ENCODE assay signal across 13 cellular contexts in the genomic region with DNA sequence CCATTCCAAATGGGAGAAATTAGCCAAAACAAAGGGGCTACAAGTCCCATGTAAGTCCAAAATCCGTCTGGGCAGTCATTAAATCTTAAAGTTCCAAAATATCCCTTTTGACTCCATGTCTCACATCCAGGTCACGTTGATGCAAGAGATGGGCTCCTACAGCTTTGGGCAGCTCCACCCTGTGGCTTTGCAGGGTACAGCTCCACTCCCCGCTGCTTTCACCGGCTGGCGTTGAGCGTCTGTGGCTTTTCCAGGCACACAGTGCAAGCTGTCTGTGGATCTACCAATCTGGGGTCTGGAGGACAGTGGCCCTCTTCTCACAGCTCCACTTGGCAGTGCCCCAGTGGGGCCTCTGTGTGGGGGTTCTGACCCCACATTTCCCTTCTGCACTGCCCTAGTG. TPM values are rescaled to one million over a fixed set of nuclear protein-coding genes. Genes with fewer than 3 reads are reported as not detected.
DNase-seq lines count a peak whose midpoint lies in the region; ATAC-seq and TF ChIP-seq lines count a peak whose summit lies in the region.
"Had no signal": no experiment of that assay in that cellular context is flagged by ENCODE, and none has a peak within 500 bp of the region (broad histone marks: within the 10 kb centered on the region; RNA-seq: fewer than 3 reads in every experiment).

No MANE protein-coding gene starts in this region.

- H3K9me3 ChIP-seq in A673 (ENCODE audit: low read depth, low read length, poor library complexity, severe bottlenecking) (peaks cover 5% of the 10 kb centered on the region), colonic mucosa (no peaks in the 10 kb centered on the region)
- H3K9me3 ChIP-seq: Caco-2, esophagus squamous epithelium had no signal

- intact Hi-C loops in A673 (cut with micrococcal nuclease; ENCODE audit: unreplicated experiment) (no loop called here), colonic mucosa (cut with DNase I) (no loop called here)

- peak; percentile 68 for TF ChIP-seq CTCF in A673 (conservative IDR thresholded peaks at IDR 0.05; ENCODE audit: low read depth, low read length)
- peak; percentile 30; the same call in 1 of the 2 replicates for TF ChIP-seq CTCF in GM12875 (IDR thresholded peaks at IDR 0.05; ENCODE audit: borderline replicate concordance, insufficient read depth, low read depth, low read length)
- peak; percentile 30 for TF ChIP-seq CTCF in epithelial cell of proximal tubule (conservative IDR thresholded peaks at IDR 0.05; ENCODE audit: low read depth, low read length)
- no peak for TF ChIP-seq CTCF in colonic mucosa (IDR thresholded peaks at IDR 0.05)

- POLR2A ChIA-PET in A673 (lab: Charles Lee; ENCODE audit: low non-redundant PET): no interaction called here

- no peak overlapping the region for H3K9ac ChIP-seq in colonic mucosa (ENCODE audit: low read depth in 2 of 2, low read length in 2 of 2)

- ATAC-seq in GM21529 (IDR thresholded peaks at IDR 0.05; ENCODE audit: unreplicated experiment) (no peak), HG03045 (IDR thresholded peaks at IDR 0.05; ENCODE audit: unreplicated experiment) (no peak)
- ATAC-seq: right cardiac atrium had no signal

- CTCF ChIA-PET in A673 (lab: Charles Lee): interaction anchor here (0.6 kb wide), 1 partner anchor 524 kb away, joined by 3 read pairs; no protein-coding TSS in a partner anchor

- H3K36me3 ChIP-seq in A673 (ENCODE audit: insufficient read depth, low read length, poor library complexity, severe bottlenecking): no peaks in the 10 kb centered on the region
- no peaks in the 10 kb centered on the region for H3K36me3 ChIP-seq in colonic mucosa
- H3K36me3 ChIP-seq: esophagus squamous epithelium had no signal

- H3K4me3 ChIP-seq in A673 (ENCODE audit: low read depth, low read length, poor library complexity, severe bottlenecking) (no peak overlapping the region), GM12875 (ENCODE audit: low read depth, low read length) (no peak overlapping the region), epithelial cell of proximal tubule (ENCODE audit: low read depth, low read length) (no peak overlapping the region), colonic mucosa (no peak overlapping the region)
- H3K4me3 ChIP-seq: esophagus squamous epithelium, lung had no signal

- no TSS peak for BruUV-seq in A673 (replicated peaks; lab: Mats Ljungman, UMichigan)

- H3K4me1 ChIP-seq in A673 (ENCODE audit: insufficient read depth, low read length, poor library complexity, severe bottlenecking) (peaks cover 6% of the 10 kb centered on the region), colonic mucosa (no peaks in the 10 kb centered on the region)
- H3K4me1 ChIP-seq: Caco-2, esophagus squamous epithelium had no signal

- H3K27me3 ChIP-seq in A673 (replicated peaks; ENCODE audit: insufficient read depth, low read depth, low read length, poor library complexity) (no peaks in the 10 kb centered on the region), colonic mucosa (no peaks in the 10 kb centered on the region)
- H3K27me3 ChIP-seq: esophagus squamous epithelium had no signal

- H3K27ac ChIP-seq in A673 (ENCODE audit: low read depth, low read length, poor library complexity, severe bottlenecking) (no peak overlapping the region), colonic mucosa (no peak overlapping the region)
- H3K27ac ChIP-seq: esophagus squamous epithelium had no signal

- DNase-seq in A673 (ENCODE audit: low spot score) (peak; percentile 72), NCI-H69 (lab: John Stamatoyannopoulos, UW) (peak; percentile 12), epithelial cell of proximal tubule (ENCODE audit: low read depth) (no peak), colonic mucosa (no peak), hippocampal formation (lab: John Stamatoyannopoulos, UW) (no peak)
- DNase-seq: amniotic stem cell, esophagus squamous epithelium had no signal

RNA-seq across cellular contexts. Expression of a gene that starts 51.3 kb away (rescaled TPM):
- total RNA-seq in A673 (2021) (0.13 and 0.30 TPM in 2 replicates), epithelial cell of proximal tubule (not detected in 2 replicates), colonic mucosa (under 1 TPM in 1 of 2 donors, not detected in 1; 0.07 TPM)

Comparison
In these comparisons a context has a peak if more than half of its experiments do, and no peak if none do; other contexts are left out.
1. DNase-seq: peak in A673 (single experiment) and NCI-H69 (single experiment); none in epithelial cell of proximal tubule (single experiment), colonic mucosa (single experiment) and hippocampal formation (0 of 2).